Comparison of ENCODE assay signal across 8 cellular contexts in the genomic region with DNA sequence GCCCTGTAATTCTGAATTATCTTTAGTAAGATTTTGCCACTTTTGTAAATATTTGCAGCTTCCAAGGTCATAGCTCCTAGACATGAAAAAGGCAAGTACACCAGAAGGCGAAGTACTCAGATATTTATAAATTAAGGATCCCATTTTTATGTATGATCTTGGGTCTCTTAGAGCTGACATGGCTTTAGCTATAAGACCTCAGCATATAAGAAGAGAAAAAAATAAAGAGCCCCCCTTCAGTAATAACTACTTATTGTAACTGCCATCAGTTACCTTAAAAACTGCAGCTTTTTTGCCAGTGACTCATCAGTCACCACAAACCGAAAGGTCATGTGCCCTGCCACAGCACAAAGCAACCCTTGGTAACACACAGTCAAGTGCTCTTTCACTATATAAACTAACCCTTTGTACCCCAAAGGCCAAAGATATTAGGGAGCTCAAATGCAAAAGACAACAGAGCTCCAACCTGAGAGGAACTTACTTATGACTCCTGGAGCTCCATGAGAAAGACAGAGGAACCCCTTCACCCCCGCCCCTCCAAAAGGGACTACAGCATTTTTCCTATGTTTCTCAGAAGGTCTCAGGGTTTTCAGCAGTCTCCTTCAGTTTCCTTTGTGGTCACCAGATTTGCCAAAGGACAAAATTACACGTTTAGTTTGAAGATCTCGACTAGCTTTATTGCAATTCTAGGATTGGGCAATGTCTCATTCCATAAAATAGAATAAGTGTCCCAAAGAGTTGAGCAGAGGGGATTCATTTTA.
DNase-seq lines count a peak whose midpoint lies in the region; ATAC-seq lines count a peak whose summit lies in the region.

No MANE protein-coding gene starts in this region.

- no peaks in the 10 kb centered on the region for H3K36me3 Mint-ChIP-seq in activated naive CD4-positive, alpha-beta T cell treated with anti-CD3 and anti-CD28 coated beads, Interleukin-2, amount 10 ng/mL, durations not matched to agents 7 days and 5 days
- H3K36me3 Mint-ChIP-seq in natural killer cell treated with Interleukin-12 subunit alpha and Interleukin-12 subunit beta and Interleukin-15 and Interleukin-18, amount 100 ng/mL, for 72 hours: no peaks in the 10 kb centered on the region

- DNase-seq in NOMO-1 treated with DMSO at 0.1 percent for 48 hours (lab: John Stamatoyannopoulos, UW; ENCODE audit: unreplicated experiment): peak; percentile 85
- peak; percentile 69 for DNase-seq in activated naive CD4-positive, alpha-beta T cell treated with anti-CD3 and anti-CD28 coated beads, Interleukin-2, amount 10 ng/mL, durations not matched to agents 7 days and 5 days
- DNase-seq in natural killer cell treated with Interleukin-12 subunit alpha and Interleukin-12 subunit beta and Interleukin-15 and Interleukin-18, amount 100 ng/mL, for 72 hours (ENCODE audit: low spot score): peak; percentile 79
- DNase-seq in NCI-H510A treated with DMSO at 0.1 percent for 48 hours (lab: John Stamatoyannopoulos, UW): no peak
- no peak for DNase-seq in cerebellar nuclear complex (lab: John Stamatoyannopoulos, UW)
- no peak for DNase-seq in left colon

- peaks cover 3% of the 10 kb centered on the region for H3K9me3 Mint-ChIP-seq in activated naive CD4-positive, alpha-beta T cell treated with anti-CD3 and anti-CD28 coated beads, Interleukin-2, amount 10 ng/mL, durations not matched to agents 7 days and 5 days
- no peaks in the 10 kb centered on the region for H3K9me3 Mint-ChIP-seq in natural killer cell treated with Interleukin-12 subunit alpha and Interleukin-12 subunit beta and Interleukin-15 and Interleukin-18, amount 100 ng/mL, for 72 hours

- peaks cover 20% of the 10 kb centered on the region for H3K4me1 Mint-ChIP-seq in activated naive CD4-positive, alpha-beta T cell treated with anti-CD3 and anti-CD28 coated beads, Interleukin-2, amount 10 ng/mL, durations not matched to agents 7 days and 5 days
- peaks cover 14 to 17% of the 10 kb centered on the region in 2 donors for H3K4me1 Mint-ChIP-seq in natural killer cell treated with Interleukin-12 subunit alpha and Interleukin-12 subunit beta and Interleukin-15 and Interleukin-18, amount 100 ng/mL, for 72 hours (ENCODE audit: low read depth in 2 of 2)

- no peaks in the 10 kb centered on the region for H3K27me3 Mint-ChIP-seq in activated naive CD4-positive, alpha-beta T cell treated with anti-CD3 and anti-CD28 coated beads, Interleukin-2, amount 10 ng/mL, durations not matched to agents 7 days and 5 days
- H3K27me3 Mint-ChIP-seq in natural killer cell treated with Interleukin-12 subunit alpha and Interleukin-12 subunit beta and Interleukin-15 and Interleukin-18, amount 100 ng/mL, for 72 hours: no peaks in the 10 kb centered on the region

- peak overlapping the region; percentile 49 for H3K27ac Mint-ChIP-seq in activated naive CD4-positive, alpha-beta T cell treated with anti-CD3 and anti-CD28 coated beads, Interleukin-2, amount 10 ng/mL, durations not matched to agents 7 days and 5 days
- H3K27ac Mint-ChIP-seq in natural killer cell treated with Interleukin-12 subunit alpha and Interleukin-12 subunit beta and Interleukin-15 and Interleukin-18, amount 100 ng/mL, for 72 hours: peak overlapping the region; percentile 11 to 26

- intact Hi-C loops in left colon (cut with DNase I, micrococcal nuclease): no loop called here

- CTCF ChIA-PET in activated naive CD4-positive, alpha-beta T cell treated with anti-CD3 and anti-CD28 coated beads, Interleukin-2, amount 10 ng/mL, durations not matched to agents 7 days and 5 days (lab: Charles Lee): interaction anchor here (1.0 kb wide), 2 partner anchors 47 to 220 kb away, joined by 3 read pairs; partner anchors contain the start of gene DUSP10

- ATAC-seq in GM18520 (IDR thresholded peaks at IDR 0.05; ENCODE audit: unreplicated experiment): peak; percentile 94
- ATAC-seq in HG02852 (IDR thresholded peaks at IDR 0.05; ENCODE audit: unreplicated experiment): peak; percentile 82
- peak; percentile 86 to 88 for ATAC-seq in natural killer cell treated with Interleukin-12 subunit alpha and Interleukin-12 subunit beta and Interleukin-15 and Interleukin-18, amount 100 ng/mL, for 72 hours
- no peak for ATAC-seq in left colon

- H3K4me3 Mint-ChIP-seq in activated naive CD4-positive, alpha-beta T cell treated with anti-CD3 and anti-CD28 coated beads, Interleukin-2, amount 10 ng/mL, durations not matched to agents 7 days and 5 days: no peak overlapping the region
- peak overlapping the region; percentile 11 for H3K4me3 Mint-ChIP-seq in natural killer cell treated with Interleukin-12 subunit alpha and Interleukin-12 subunit beta and Interleukin-15 and Interleukin-18, amount 100 ng/mL, for 72 hours

Comparison
In these comparisons a context has a peak if more than half of its experiments do, and no peak if none do; other contexts are left out.
1. DNase-seq: peak in NOMO-1 treated with DMSO at 0.1 percent for 48 hours (single experiment), activated naive CD4-positive, alpha-beta T cell treated with anti-CD3 and anti-CD28 coated beads, Interleukin-2, amount 10 ng/mL, durations not matched to agents 7 days and 5 days (single experiment) and natural killer cell treated with Interleukin-12 subunit alpha and Interleukin-12 subunit beta and Interleukin-15 and Interleukin-18, amount 100 ng/mL, for 72 hours (single experiment); none in NCI-H510A treated with DMSO at 0.1 percent for 48 hours (single experiment), cerebellar nuclear complex (0 of 2) and left colon (0 of 2).